Comparison of ENCODE assay signal across 8 cellular contexts in the genomic region with DNA sequence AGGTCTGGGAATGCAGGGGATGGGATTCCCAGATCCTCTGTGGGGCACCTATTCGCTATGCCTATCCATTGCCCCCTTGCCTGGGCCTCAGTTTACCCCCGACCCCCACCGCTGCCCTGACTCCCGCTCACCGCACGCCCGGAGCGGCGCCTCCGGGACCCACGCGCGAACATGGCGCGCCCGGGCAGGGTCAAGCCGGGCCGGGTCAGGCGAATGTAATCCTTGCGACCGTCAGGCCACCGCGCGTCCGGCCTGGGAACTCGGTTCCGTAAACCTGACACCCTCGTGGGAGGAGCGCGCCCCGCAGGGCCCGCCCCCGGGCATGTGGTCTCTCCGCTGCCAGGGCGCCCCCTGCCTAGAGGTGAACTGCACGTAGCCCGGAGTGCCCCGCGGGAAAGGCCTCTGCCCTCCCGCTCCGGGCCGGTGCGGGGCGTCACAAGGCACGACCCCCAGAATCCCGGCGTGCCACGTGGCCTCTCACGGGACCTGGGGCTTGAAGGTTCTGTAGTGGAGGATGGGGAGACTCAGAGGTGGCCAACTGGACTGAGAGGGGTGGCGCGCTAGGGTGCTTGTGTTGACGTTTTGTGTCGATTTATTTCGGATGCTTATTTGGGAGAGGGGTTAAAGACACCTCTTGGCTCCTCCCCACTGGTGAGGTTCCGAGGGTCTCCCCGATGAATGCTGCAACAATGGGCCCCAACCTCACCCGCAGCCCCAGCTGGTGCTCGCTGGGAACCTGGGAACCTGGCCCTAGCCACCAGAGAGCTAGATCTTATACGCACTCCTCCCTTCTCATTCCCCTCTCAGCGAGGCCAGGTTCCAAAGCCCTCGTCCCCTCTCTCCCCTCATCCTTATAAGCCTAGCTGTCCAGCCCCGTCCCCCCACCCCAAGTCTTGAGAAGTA. TPM values are rescaled to one million over a fixed set of nuclear protein-coding genes. Genes with fewer than 3 reads are reported as not detected.
A peak's percentile ranks its signal among the peaks of the same experiment; 100 is the strongest.
DNase-seq lines count a peak whose midpoint lies in the region; ATAC-seq and TF ChIP-seq lines count a peak whose summit lies in the region.

A gene with protein sequence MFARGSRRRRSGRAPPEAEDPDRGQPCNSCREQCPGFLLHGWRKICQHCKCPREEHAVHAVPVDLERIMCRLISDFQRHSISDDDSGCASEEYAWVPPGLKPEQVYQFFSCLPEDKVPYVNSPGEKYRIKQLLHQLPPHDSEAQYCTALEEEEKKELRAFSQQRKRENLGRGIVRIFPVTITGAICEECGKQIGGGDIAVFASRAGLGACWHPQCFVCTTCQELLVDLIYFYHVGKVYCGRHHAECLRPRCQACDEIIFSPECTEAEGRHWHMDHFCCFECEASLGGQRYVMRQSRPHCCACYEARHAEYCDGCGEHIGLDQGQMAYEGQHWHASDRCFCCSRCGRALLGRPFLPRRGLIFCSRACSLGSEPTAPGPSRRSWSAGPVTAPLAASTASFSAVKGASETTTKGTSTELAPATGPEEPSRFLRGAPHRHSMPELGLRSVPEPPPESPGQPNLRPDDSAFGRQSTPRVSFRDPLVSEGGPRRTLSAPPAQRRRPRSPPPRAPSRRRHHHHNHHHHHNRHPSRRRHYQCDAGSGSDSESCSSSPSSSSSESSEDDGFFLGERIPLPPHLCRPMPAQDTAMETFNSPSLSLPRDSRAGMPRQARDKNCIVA (minus strand): TSS at position 249 of the 903 bp plus-strand sequence. CDS start 76 bp downstream, at position 173.

- H3K18ac ChIP-seq in IMR-90 (ENCODE audit: low read depth, low read length) = 0 out of 2 replicates have a peak within 1 kb of the TSS, but pooled peaks have one; percentile 20

- H3K14ac ChIP-seq in IMR-90 (replicated peaks; ENCODE audit: low read depth, low read length) = no peak within 1 kb of the TSS; the same call in 1 of the 2 replicates

- no peak within 1 kb of the TSS; the same call in 1 of the 2 replicates for H3K56ac ChIP-seq in IMR-90 (ENCODE audit: extremely low read depth, insufficient read depth, low read length)

- POLR2A ChIA-PET in IMR-90 (lab: Charles Lee; ENCODE audit: unreplicated experiment) = no interaction called here

- H3K4me3 Mint-ChIP-seq in progenitor cell of endocrine pancreas (ENCODE audit: low read depth) = peak within 1 kb of the TSS; percentile 64

- H4K8ac ChIP-seq in IMR-90 (ENCODE audit: low read depth in 2 of 2, low read length in 2 of 2) = peak within 1 kb of the TSS; percentile 85 to 93; a peak in 3 of 4 replicates

- dilution Hi-C loops in IMR-90 (cut with HindIII; ENCODE audit: low sequenced_read_pairs, unreplicated experiment) = no loop called here

- in situ Hi-C loops in IMR-90 (cut with MboI; ENCODE audit: low sequenced_read_pairs) = no loop called here

- H3K9me3 Mint-ChIP-seq in progenitor cell of endocrine pancreas (ENCODE audit: low read depth) = peaks cover 6% of the 10 kb centered on the region

- peaks cover 7% of the 10 kb centered on the region for H3K36me3 Mint-ChIP-seq in progenitor cell of endocrine pancreas (ENCODE audit: insufficient read depth)

- no peak within 1 kb of the TSS for H3K27ac Mint-ChIP-seq in progenitor cell of endocrine pancreas

- peak within 1 kb of the TSS; percentile 4 for H2AK5ac ChIP-seq in IMR-90 (ENCODE audit: low read depth, low read length)

- peak within 1 kb of the TSS; percentile 79 for H3K4ac ChIP-seq in IMR-90 (ENCODE audit: low read depth, low read length)

- peak within 1 kb of the TSS; percentile 5; the same call in 1 of the 2 replicates for H4K91ac ChIP-seq in IMR-90 (ENCODE audit: insufficient read depth, low read depth, low read length)

- DNase-seq in NCI-H524 (lab: John Stamatoyannopoulos, UW) (peak; percentile 46 to 79), NCI-H524 treated with DMSO at 0.1 percent for 48 hours (lab: John Stamatoyannopoulos, UW) (no peak), IMR-90 (peak; percentile 29), RWPE2 (ENCODE audit: low spot score) (no peak), Right ventricle myocardium superior (peak; percentile 92), progenitor cell of endocrine pancreas (ENCODE audit: low spot score, unreplicated experiment) (peak; percentile 51), BE2C (no peak)
- peak; percentile 80 for DNase-seq in activated naive CD4-positive, alpha-beta T cell treated with anti-CD3 and anti-CD28 coated beads, Interleukin-2, amount 50 U/mL, for 16 hours

- H2BK5ac ChIP-seq in IMR-90 (ENCODE audit: low read depth, low read length, poor library complexity, severe bottlenecking) = peak within 1 kb of the TSS; percentile 14

- H3K23ac ChIP-seq in IMR-90 (ENCODE audit: low read depth, low read length) = no peak within 1 kb of the TSS

- no peak within 1 kb of the TSS for H2BK20ac ChIP-seq in IMR-90 (ENCODE audit: low read depth, low read length)

- TF ChIP-seq POLR2A in IMR-90 (IDR thresholded peaks at IDR 0.05; ENCODE audit: low read depth, low read length) = no peak

- H3K4me3 ChIP-seq in IMR-90 (ENCODE audit: insufficient read depth, low read depth, low read length) (peak within 1 kb of the TSS; percentile 71), RWPE2 (ENCODE audit: severe bottlenecking) (peak within 1 kb of the TSS; percentile 81), BE2C (ENCODE audit: low read depth, low read length) (no peak within 1 kb of the TSS)

- H3K79me1 ChIP-seq in IMR-90 (ENCODE audit: low read depth in 1 of 2, low read length in 2 of 2) = peaks cover 5 to 22% of the 10 kb centered on the region in 2 experiments; a peak in 2 of 4 replicates

- H3K27ac ChIP-seq in IMR-90 (ENCODE audit: insufficient read depth, low read length) = peak within 1 kb of the TSS; percentile 34; the same call in 1 of the 2 replicates
- H3K27ac ChIP-seq in RWPE2 (ENCODE audit: poor library complexity, severe bottlenecking) = peak within 1 kb of the TSS; percentile 85

- ATAC-seq in IMR-90 (ENCODE audit: low read depth) (peak; percentile 19), RWPE2 (ENCODE audit: low read depth) (peak; percentile 7; the same call in 2 of the 3 replicates), Right ventricle myocardium superior (ENCODE audit: poor library complexity) (peak; percentile 65)

- peaks cover 9% of the 10 kb centered on the region for H3K4me1 Mint-ChIP-seq in progenitor cell of endocrine pancreas (ENCODE audit: low read depth)

- TF ChIP-seq CTCF in IMR-90 (conservative IDR thresholded peaks at IDR 0.05; ENCODE audit: low read depth, low read length) = peak; percentile 33
- peak; percentile 57 for TF ChIP-seq CTCF in RWPE2 (IDR thresholded peaks at IDR 0.05; ENCODE audit: poor library complexity, severe bottlenecking)
- peak; percentile 42 for TF ChIP-seq CTCF in progenitor cell of endocrine pancreas (IDR thresholded peaks at IDR 0.05; ENCODE audit: unreplicated experiment)
- TF ChIP-seq CTCF in BE2C (IDR thresholded peaks at IDR 0.05; ENCODE audit: low read depth, low read length) = no peak

- peak within 1 kb of the TSS; percentile 19 for H3K9ac ChIP-seq in IMR-90 (ENCODE audit: low read depth, low read length)

- CTCF ChIA-PET in IMR-90 (lab: Yijun Ruan, JAX) = no interaction called here

- H3K9me1 ChIP-seq in IMR-90 (ENCODE audit: insufficient read depth, low read length) = peaks cover 3% of the 10 kb centered on the region; the same call in 1 of the 2 replicates

- no peaks in the 10 kb centered on the region for H4K20me1 ChIP-seq in IMR-90 (ENCODE audit: insufficient read depth, low read length)

- no peak within 1 kb of the TSS; the same call in 1 of the 2 replicates for H2BK120ac ChIP-seq in IMR-90 (ENCODE audit: low read depth, low read length)

- peak within 1 kb of the TSS; percentile 72 for H3K4me2 ChIP-seq in IMR-90 (ENCODE audit: low read depth, low read length)

- peak within 1 kb of the TSS; percentile 92 for H2AK9ac ChIP-seq in IMR-90 (replicated peaks; ENCODE audit: low read depth, low read length, poor library complexity)

- H2BK15ac ChIP-seq in IMR-90 (ENCODE audit: low read depth, low read length) = no peak within 1 kb of the TSS; the same call in 2 of the 3 replicates

- intact Hi-C loops in IMR-90 (cut with micrococcal nuclease) (no loop called here), Right ventricle myocardium superior (cut with DNase I) (no loop called here)

- no peaks in the 10 kb centered on the region for H3K27me3 Mint-ChIP-seq in progenitor cell of endocrine pancreas

- WGBS in IMR-90 (ENCODE audit: extremely low coverage in 2 of 2, insufficient read length in 1 of 2), 2 experiments = 45% methylated on average over 28 of the region's 62 CpGs; no CpG with 5 or more reads in 1 of the 2 experiments

- H4K5ac ChIP-seq in IMR-90 (ENCODE audit: low read depth, low read length) = peak within 1 kb of the TSS; percentile 74

- no TSS peak for BruUV-seq in IMR-90 (replicated peaks; lab: Mats Ljungman, UMichigan)

- H3K27me3 ChIP-seq in IMR-90 (ENCODE audit: control insufficient read depth, insufficient read depth, low read length) = no peaks in the 10 kb centered on the region
- no peaks in the 10 kb centered on the region for H3K27me3 ChIP-seq in RWPE2 (ENCODE audit: insufficient read depth, poor library complexity, severe bottlenecking)
- H3K27me3 ChIP-seq in BE2C = no peaks in the 10 kb centered on the region

- H3K36me3 ChIP-seq in IMR-90 (ENCODE audit: control insufficient read depth, insufficient read depth, low read length) (peaks cover 2% of the 10 kb centered on the region; the same call in 1 of the 2 replicates), RWPE2 (ENCODE audit: low read depth) (peaks cover 25% of the 10 kb centered on the region), BE2C (no peaks in the 10 kb centered on the region)

- no peak for TF ChIP-seq RAD21 in IMR-90 (IDR thresholded peaks at IDR 0.05; ENCODE audit: low read length)

- H3K4me1 ChIP-seq in IMR-90 (ENCODE audit: control insufficient read depth, insufficient read depth, low read length) = peaks cover 3% of the 10 kb centered on the region
- H3K4me1 ChIP-seq in RWPE2 (ENCODE audit: insufficient read depth, poor library complexity, severe bottlenecking) = no peaks in the 10 kb centered on the region
- no peaks in the 10 kb centered on the region; the same call in 1 of the 2 replicates for H3K4me1 ChIP-seq in BE2C

- H3K9me3 ChIP-seq in IMR-90 (ENCODE audit: control insufficient read depth, insufficient read depth, low read length) (no peaks in the 10 kb centered on the region), RWPE2 (ENCODE audit: severe bottlenecking) (no peaks in the 10 kb centered on the region), BE2C (no peaks in the 10 kb centered on the region)

- peak within 1 kb of the TSS; percentile 89 for H2AFZ ChIP-seq in IMR-90 (replicated peaks; ENCODE audit: low read length, poor library complexity)

TF ChIP-seq in IMR-90, 13 proteins besides CTCF, POLR2A, EP300 and RAD21 (continues in another document):
- TF ChIP-seq CHD1 (IDR thresholded peaks at IDR 0.05; ENCODE audit: low read depth, low read length) = no peak

RNA-seq across cellular contexts. Expression of the gene that starts here (rescaled TPM):
- total RNA-seq in IMR-90 (2012; rRNA removed) (3.1 and 3.4 TPM in 2 replicates), Right ventricle myocardium superior (12.7 TPM), progenitor cell of endocrine pancreas (6.2 and 8.8 TPM in 2 replicates)
- polyA plus RNA-seq in IMR-90 (2012; rRNA removed) = 6.4 and 6.8 TPM in 2 replicates
- 4.0 and 7.7 TPM in 2 replicates for polyA plus RNA-seq in IMR-90 (2012; cell fraction: cytosol; rRNA removed)
- polyA plus RNA-seq in IMR-90 (2012; cell fraction: nucleus; rRNA removed; ENCODE audit: low replicate concordance) = 21.5 and 50.0 TPM in 2 replicates
- not detected for polyA plus RNA-seq in BE2C (2012; ENCODE audit: insufficient read depth, insufficient read length, low read depth)

Comparison
In these comparisons a context has a peak if more than half of its experiments do, and no peak if none do; other contexts are left out.
1. DNase-seq: peak in NCI-H524 (2 of 2), IMR-90 (single experiment), activated naive CD4-positive, alpha-beta T cell treated with anti-CD3 and anti-CD28 coated beads, Interleukin-2, amount 50 U/mL, for 16 hours (single experiment), Right ventricle myocardium superior (single experiment) and progenitor cell of endocrine pancreas (single experiment); none in NCI-H524 treated with DMSO at 0.1 percent for 48 hours (single experiment), RWPE2 (single experiment) and BE2C (single experiment).
2. ATAC-seq: peak in every context shown above with its lines; median percentile 65 in Right ventricle myocardium superior; 19 in IMR-90; 7 in RWPE2.